9 cellular contexts compared by ENCODE assay signal in the genomic region with DNA sequence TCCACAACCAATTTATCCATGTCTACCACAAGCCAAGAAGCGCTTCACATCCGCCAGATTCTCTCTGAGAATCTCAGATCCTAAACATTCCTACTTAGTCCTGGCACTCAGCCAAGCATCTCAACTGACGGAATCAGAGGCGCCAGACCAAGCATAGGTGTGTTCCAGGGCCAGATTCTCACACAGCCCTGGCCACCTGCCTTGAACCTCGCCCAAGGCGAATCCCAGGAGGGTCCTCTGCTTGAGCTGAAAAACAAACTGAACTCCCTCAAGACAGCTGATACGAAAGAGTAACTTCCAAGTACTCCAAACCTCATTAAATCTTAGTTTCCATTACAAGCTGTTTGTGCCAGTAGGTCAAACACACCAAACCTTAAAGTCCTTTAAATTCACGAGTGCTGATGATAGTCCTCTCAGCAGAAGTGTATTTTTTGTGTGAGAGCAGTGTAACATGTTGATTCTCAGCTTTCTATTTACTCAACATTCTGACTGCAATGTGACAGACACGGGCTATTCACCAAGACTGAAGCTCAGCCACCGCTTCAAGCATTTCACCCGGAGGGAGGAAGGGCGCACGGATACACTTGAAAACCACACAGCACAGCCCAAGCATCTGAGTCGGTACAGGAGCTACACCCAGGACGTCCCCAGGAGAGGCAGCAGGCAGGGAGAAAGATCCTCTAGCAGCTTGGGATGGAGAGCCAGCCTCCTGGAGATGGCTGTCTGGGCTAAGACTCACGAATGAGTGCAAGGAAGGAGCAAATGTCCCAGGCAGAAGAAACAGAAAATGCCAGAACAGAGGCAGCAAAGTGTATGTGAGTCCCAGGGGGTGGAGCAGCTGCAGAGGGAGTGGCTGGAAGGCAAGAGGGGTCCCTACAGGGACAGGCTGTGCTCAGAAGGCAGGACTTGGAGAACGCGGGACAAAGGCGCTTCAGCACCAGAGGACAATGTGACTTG. TPM values are rescaled to one million over a fixed set of nuclear protein-coding genes. Genes with fewer than 3 reads are reported as not detected.
A peak's percentile ranks its signal among the peaks of the same experiment; 100 is the strongest.
DNase-seq lines count a peak whose midpoint lies in the region; ATAC-seq lines count a peak whose summit lies in the region.
"Had no signal": no experiment of that assay in that cellular context is flagged by ENCODE, and none has a peak within 500 bp of the region (broad histone marks: within the 10 kb centered on the region; RNA-seq: fewer than 3 reads in every experiment).

No MANE protein-coding gene starts in this region.

- no peaks in the 10 kb centered on the region for H3K27me3 ChIP-seq in GM23248 (replicated peaks; ENCODE audit: insufficient read depth)
- H3K27me3 ChIP-seq in skeletal muscle tissue (ENCODE audit: control insufficient read depth in 3 of 3, insufficient read depth in 3 of 3, low read length in 3 of 3): no peaks in the 10 kb centered on the region

- no peaks in the 10 kb centered on the region for H3K9me3 ChIP-seq in GM23248 (ENCODE audit: low read depth)
- H3K9me3 ChIP-seq in skeletal muscle tissue (ENCODE audit: control insufficient read depth in 3 of 3, low read length in 3 of 3): no peaks in the 10 kb centered on the region

- H3K9me2 ChIP-seq in GM23248 (ENCODE audit: insufficient read depth): no peaks in the 10 kb centered on the region

- DNase-seq in COR-L47 (lab: John Stamatoyannopoulos, UW) (peak; percentile 11), GM23248 (peak; percentile 56), NCI-H748 treated with DMSO at 0.1 percent for 48 hours (lab: John Stamatoyannopoulos, UW) (peak; percentile 28), left cardiac atrium (peak; percentile 29), mucosa of gallbladder (ENCODE audit: low spot score) (no peak)

- H3K4me2 ChIP-seq in GM23248 (ENCODE audit: unreplicated experiment): peak overlapping the region; percentile 82

- H3K27ac ChIP-seq in GM23248 (peak overlapping the region; percentile 1; the same call in 1 of the 2 replicates), skeletal muscle tissue (ENCODE audit: low read depth, low read length) (peak overlapping the region; percentile 54)

- intact Hi-C loops in left cardiac atrium (cut with DNase I): no loop called here

- no peaks in the 10 kb centered on the region; the same call in 1 of the 2 replicates for H4K20me1 ChIP-seq in GM23248 (ENCODE audit: insufficient read depth)

- WGBS in GM23248 (ENCODE audit: low coverage in 1 of 2, low lambda C conversion rate in 2 of 2, missing lambda C conversion rate in 2 of 2), 2 experiments: 37 to 38% methylated on average over 19 of the region's 19 CpGs

- H3K79me2 ChIP-seq in GM23248 (ENCODE audit: insufficient read depth): peaks cover 96% of the 10 kb centered on the region

- H3F3A ChIP-seq in GM23248 (ENCODE audit: insufficient read depth): peaks cover 24% of the 10 kb centered on the region

- H3K36me3 ChIP-seq in GM23248 (ENCODE audit: low read depth) (no peaks in the 10 kb centered on the region), skeletal muscle tissue (ENCODE audit: control insufficient read depth in 3 of 3, insufficient read depth in 3 of 3, low read length in 3 of 3) (no peaks in the 10 kb centered on the region)

- H3K4me1 ChIP-seq in GM23248 (ENCODE audit: insufficient read depth) (peaks cover 36% of the 10 kb centered on the region), skeletal muscle tissue (ENCODE audit: control insufficient read depth in 3 of 3, insufficient read depth in 3 of 3, low read length in 3 of 3) (peaks cover 27 to 52% (median 32%) of the 10 kb centered on the region in 3 donors)

- peak overlapping the region; percentile 59 for H3K4me3 ChIP-seq in GM23248
- peak overlapping the region; percentile 51 to 59 (median 58) for H3K4me3 ChIP-seq in skeletal muscle tissue (ENCODE audit: low read length in 3 of 3)

- in situ Hi-C loops in GM23248 (cut with MboI): no loop called here

- ATAC-seq in left cardiac atrium: peak; percentile 25 to 34
- no peak for ATAC-seq in GM18520 (IDR thresholded peaks at IDR 0.05; ENCODE audit: unreplicated experiment)
- no peak for ATAC-seq in HG03025 (IDR thresholded peaks at IDR 0.05; ENCODE audit: low FRiP score, unreplicated experiment)

- H2AFZ ChIP-seq in GM23248: peak overlapping the region; percentile 37

- H3K9ac ChIP-seq in GM23248 (peak overlapping the region; percentile 33), skeletal muscle tissue (ENCODE audit: low read depth in 1 of 3, low read length in 3 of 3) (peak overlapping the region in 2 of 3 donors; percentile 32 to 68)

RNA-seq across cellular contexts. Expression of gene PARD3, which starts 6.0 kb away (rescaled TPM):
- 21.2 and 30.9 TPM in 2 replicates for total RNA-seq in GM23248 (2014; rRNA removed; shearing (Covaris generic))
- polyA plus RNA-seq in GM23248 (2016; fragmentation: Nextera tagmentation; extraction: Ambion mirVana): 6.3 and 7.7 TPM in 2 replicates
- 10 to 100 TPM; 23.1 to 29.7 TPM for total RNA-seq in left cardiac atrium
- 88.7 TPM for total RNA-seq in skeletal muscle tissue
- 39.6 TPM for total RNA-seq in mucosa of gallbladder
- polyA plus RNA-seq: IgD-negative memory B cell had no signal

Comparison
In these comparisons a context has a peak if more than half of its experiments do, and no peak if none do; other contexts are left out.
1. ATAC-seq: peak in left cardiac atrium (2 of 2); none in GM18520 (single experiment) and HG03025 (single experiment).